Comparison of ENCODE assay signal across 11 cellular contexts in the genomic region with DNA sequence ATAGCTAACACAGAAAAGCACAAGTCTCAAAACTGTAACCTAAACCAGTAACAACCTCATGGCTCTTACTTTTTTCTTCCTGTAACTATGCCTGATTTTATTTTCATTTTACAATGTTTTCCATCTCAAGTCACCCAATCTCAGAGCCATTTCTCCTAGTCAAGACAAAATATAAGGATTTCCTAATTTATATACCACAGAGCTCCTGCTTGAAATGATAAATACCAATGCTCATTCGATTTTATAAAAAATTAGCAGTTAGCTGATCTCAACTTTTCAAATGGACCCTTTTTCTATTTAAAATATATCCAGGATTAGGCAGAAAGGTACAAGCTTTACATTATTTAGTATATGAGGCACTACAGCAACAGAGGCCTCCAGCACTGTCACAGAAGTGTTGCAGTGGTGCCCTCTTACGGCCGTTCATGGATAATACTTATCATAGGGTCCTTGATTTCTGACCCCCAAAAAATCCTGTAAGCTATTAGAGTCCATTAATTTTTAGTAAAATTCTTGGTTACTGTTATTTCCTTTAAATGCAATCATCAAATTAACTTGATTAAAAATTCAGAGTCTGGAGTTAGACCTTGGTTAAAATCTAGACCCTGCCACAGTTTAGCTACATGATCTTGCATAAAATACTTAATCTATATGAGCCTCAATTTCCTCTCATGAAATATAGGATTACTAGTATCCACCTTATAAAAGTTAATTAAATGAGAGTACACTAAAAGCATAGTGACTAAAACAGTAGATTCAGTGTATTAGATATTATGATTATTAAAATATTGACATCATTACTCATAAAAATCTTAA.
DNase-seq lines count a peak whose midpoint lies in the region; ATAC-seq and TF ChIP-seq lines count a peak whose summit lies in the region.
"Had no signal": no experiment of that assay in that cellular context is flagged by ENCODE, and none has a peak within 500 bp of the region (broad histone marks: within the 10 kb centered on the region; RNA-seq: fewer than 3 reads in every experiment).

No MANE protein-coding gene starts in this region.

- H3K9me3 Mint-ChIP-seq in endodermal cell, result no peaks in the 10 kb centered on the region
- no peaks in the 10 kb centered on the region for H3K9me3 Mint-ChIP-seq in neural crest cell
- no peaks in the 10 kb centered on the region for H3K9me3 Mint-ChIP-seq in natural killer cell treated with Interleukin-12 subunit alpha and Interleukin-12 subunit beta and Interleukin-15 and Interleukin-18, amount 100 ng/mL, for 72 hours
- H3K9me3 Mint-ChIP-seq: T-helper 1 cell treated with Interleukin-12 subunit alpha and Interleukin-12 subunit beta and Interleukin-4 antibody, amounts not matched to agents 30 μg/mL and 1 μg/mL, for 36 hours had no signal

- H3K79me2 ChIP-seq in GM23248 (ENCODE audit: insufficient read depth), result 0 out of 2 replicates have a peak, but pooled peaks cover 16% of the 10 kb centered on the region

- no peak overlapping the region for H2AFZ ChIP-seq in GM23248

- in situ Hi-C loops in GM23248 (cut with MboI), result no loop called here

- H3K27me3 ChIP-seq in GM23248 (replicated peaks; ENCODE audit: insufficient read depth) (no peaks in the 10 kb centered on the region), endodermal cell (ENCODE audit: control insufficient read depth, insufficient read depth, low read length, poor library complexity, severe bottlenecking) (no peaks in the 10 kb centered on the region)

- TF ChIP-seq CTCF in endodermal cell (conservative IDR thresholded peaks at IDR 0.05), result peak; percentile 71
- TF ChIP-seq CTCF in neural crest cell (conservative IDR thresholded peaks at IDR 0.05), result peak; percentile 62

- H3K4me3 Mint-ChIP-seq in endodermal cell (no peak overlapping the region), neural crest cell (no peak overlapping the region)
- no peak overlapping the region for H3K4me3 Mint-ChIP-seq in natural killer cell treated with Interleukin-12 subunit alpha and Interleukin-12 subunit beta and Interleukin-15 and Interleukin-18, amount 100 ng/mL, for 72 hours
- H3K4me3 Mint-ChIP-seq: T-helper 1 cell treated with Interleukin-12 subunit alpha and Interleukin-12 subunit beta and Interleukin-4 antibody, amounts not matched to agents 30 μg/mL and 1 μg/mL, for 36 hours had no signal

- H3K27me3 Mint-ChIP-seq in endodermal cell (ENCODE audit: insufficient read depth) (no peaks in the 10 kb centered on the region), neural crest cell (ENCODE audit: low read depth) (no peaks in the 10 kb centered on the region)
- H3K27me3 Mint-ChIP-seq in natural killer cell treated with Interleukin-12 subunit alpha and Interleukin-12 subunit beta and Interleukin-15 and Interleukin-18, amount 100 ng/mL, for 72 hours, result no peaks in the 10 kb centered on the region

- DNase-seq in GM23248 (peak; percentile 52), NCI-H82 (lab: John Stamatoyannopoulos, UW) (peak; percentile 60), endodermal cell (no peak), neural crest cell (ENCODE audit: low read depth, low spot score) (no peak), DMS79 (lab: John Stamatoyannopoulos, UW) (no peak), NCI-H2196 treated with DMSO at 0.1 percent for 48 hours (lab: John Stamatoyannopoulos, UW; ENCODE audit: unreplicated experiment) (no peak)
- no peak for DNase-seq in stimulated activated CD4-positive, alpha-beta T cell treated with anti-CD3 and anti-CD28 coated beads, Interleukin-12 subunit alpha, Interleukin-12 subunit beta, amount 100 ng/mL, for 4 hours
- no peak for DNase-seq in natural killer cell treated with Interleukin-12 subunit alpha and Interleukin-12 subunit beta and Interleukin-15 and Interleukin-18, amount 100 ng/mL, for 72 hours (ENCODE audit: low spot score)
- DNase-seq: NCI-H1105 had no signal

- H3K27ac Mint-ChIP-seq in endodermal cell (no peak overlapping the region), neural crest cell (ENCODE audit: unreplicated experiment) (no peak overlapping the region)
- H3K27ac Mint-ChIP-seq in natural killer cell treated with Interleukin-12 subunit alpha and Interleukin-12 subunit beta and Interleukin-15 and Interleukin-18, amount 100 ng/mL, for 72 hours, result no peak overlapping the region
- H3K27ac Mint-ChIP-seq: T-helper 1 cell treated with Interleukin-12 subunit alpha and Interleukin-12 subunit beta and Interleukin-4 antibody, amounts not matched to agents 30 μg/mL and 1 μg/mL, for 36 hours had no signal

- no peak for ATAC-seq in natural killer cell treated with Interleukin-12 subunit alpha and Interleukin-12 subunit beta and Interleukin-15 and Interleukin-18, amount 100 ng/mL, for 72 hours
- ATAC-seq: mucosa of descending colon had no signal

- H3K4me3 ChIP-seq in GM23248, result no peak overlapping the region
- H3K4me3 ChIP-seq in endodermal cell (ENCODE audit: low read length), result no peak overlapping the region
- H3K4me3 ChIP-seq: mucosa of descending colon had no signal

- H3K9ac ChIP-seq in GM23248 (no peak overlapping the region), endodermal cell (ENCODE audit: extremely low read depth, low read length, poor library complexity, severe bottlenecking) (no peak overlapping the region)

- H3K4me2 ChIP-seq in GM23248 (ENCODE audit: unreplicated experiment), result no peak overlapping the region

- no peaks in the 10 kb centered on the region for H3K4me1 Mint-ChIP-seq in endodermal cell
- peaks cover 5% of the 10 kb centered on the region for H3K4me1 Mint-ChIP-seq in neural crest cell
- H3K4me1 Mint-ChIP-seq in natural killer cell treated with Interleukin-12 subunit alpha and Interleukin-12 subunit beta and Interleukin-15 and Interleukin-18, amount 100 ng/mL, for 72 hours (ENCODE audit: low read depth in 2 of 2), result peaks cover 0 to 3% of the 10 kb centered on the region in 2 donors

- H3K36me3 Mint-ChIP-seq in endodermal cell (ENCODE audit: low read depth), result peaks cover 34% of the 10 kb centered on the region
- peaks cover 13% of the 10 kb centered on the region for H3K36me3 Mint-ChIP-seq in neural crest cell (ENCODE audit: low read depth)
- peaks cover 7% of the 10 kb centered on the region for H3K36me3 Mint-ChIP-seq in natural killer cell treated with Interleukin-12 subunit alpha and Interleukin-12 subunit beta and Interleukin-15 and Interleukin-18, amount 100 ng/mL, for 72 hours

- H3F3A ChIP-seq in GM23248 (ENCODE audit: insufficient read depth), result peaks cover 52% of the 10 kb centered on the region

- H3K27ac ChIP-seq in GM23248 (no peak overlapping the region), endodermal cell (ENCODE audit: low read depth, low read length) (no peak overlapping the region)

- H3K4me1 ChIP-seq in GM23248 (ENCODE audit: insufficient read depth), result no peaks in the 10 kb centered on the region
- H3K4me1 ChIP-seq in endodermal cell (ENCODE audit: control insufficient read depth, insufficient read depth, low read length), result no peaks in the 10 kb centered on the region

- WGBS in GM23248 (ENCODE audit: low coverage in 1 of 2, low lambda C conversion rate in 2 of 2, missing lambda C conversion rate in 2 of 2), 2 experiments, result 41 to 48% methylated on average over 3 of the region's 3 CpGs
- 60% methylated on average over 1 to 3 of the region's 3 CpGs for WGBS in endodermal cell (ENCODE audit: insufficient coverage in 1 of 2, insufficient read length in 1 of 2), 2 experiments

- H4K20me1 ChIP-seq in GM23248 (ENCODE audit: insufficient read depth), result no peaks in the 10 kb centered on the region

- H3K36me3 ChIP-seq in GM23248 (ENCODE audit: low read depth), result peaks cover 79% of the 10 kb centered on the region
- peaks cover 95% of the 10 kb centered on the region for H3K36me3 ChIP-seq in endodermal cell (ENCODE audit: control insufficient read depth, insufficient read depth, low read length)

- H3K9me3 ChIP-seq in GM23248 (ENCODE audit: low read depth) (no peaks in the 10 kb centered on the region), endodermal cell (ENCODE audit: control insufficient read depth, low read length) (no peaks in the 10 kb centered on the region)
- H3K9me3 ChIP-seq: mucosa of descending colon had no signal

- H3K9me2 ChIP-seq in GM23248 (ENCODE audit: insufficient read depth), result no peaks in the 10 kb centered on the region

Comparison
In these comparisons a context has a peak if more than half of its experiments do, and no peak if none do; other contexts are left out.
1. DNase-seq: peak in GM23248 (single experiment) and NCI-H82 (single experiment); none in endodermal cell (single experiment), neural crest cell (single experiment), DMS79 (single experiment), stimulated activated CD4-positive, alpha-beta T cell treated with anti-CD3 and anti-CD28 coated beads, Interleukin-12 subunit alpha, Interleukin-12 subunit beta, amount 100 ng/mL, for 4 hours (single experiment), NCI-H2196 treated with DMSO at 0.1 percent for 48 hours (single experiment) and natural killer cell treated with Interleukin-12 subunit alpha and Interleukin-12 subunit beta and Interleukin-15 and Interleukin-18, amount 100 ng/mL, for 72 hours (single experiment).